Comparison of ENCODE assay signal across 8 cellular contexts in genomic region chr22:21646608-21647590, GRCh38. TPM values are rescaled to one million over a fixed set of nuclear protein-coding genes. Genes with fewer than 3 reads are reported as not detected.
DNase-seq lines count a peak whose midpoint lies in the region; ATAC-seq and TF ChIP-seq lines count a peak whose summit lies in the region.

No MANE protein-coding gene starts in this region.

- no peak overlapping the region for H3K4me3 Mint-ChIP-seq in activated B cell treated with CpG ODN at 0.5 μM for 24 hours

- peaks cover 28% of the 10 kb centered on the region for H3K4me1 Mint-ChIP-seq in activated B cell treated with CpG ODN at 0.5 μM for 24 hours

- peaks cover 24% of the 10 kb centered on the region for H3K36me3 Mint-ChIP-seq in activated B cell treated with CpG ODN at 0.5 μM for 24 hours (ENCODE audit: low read depth)

- H3K27ac ChIP-seq in caudate nucleus (ENCODE audit: low read depth, low read length) = no peak overlapping the region

- no peaks in the 10 kb centered on the region for H3K27me3 Mint-ChIP-seq in activated B cell treated with CpG ODN at 0.5 μM for 24 hours

- intact Hi-C loops in activated B cell treated with CpG ODN at 0.5 μM for 24 hours (cut with micrococcal nuclease) (no loop called here), left colon (cut with DNase I, micrococcal nuclease) (no loop called here)

- in situ Hi-C loops in ACHN (cut with HindIII; ENCODE audit: low pct_ligation_motif_present, low pct_unique_long_range_greater_than_20kb, low sequenced_read_pairs) = no loop called here

- DNase-seq in ACHN (peak; percentile 77), GM19238 (ENCODE audit: insufficient read length, low spot score) (peak; percentile 52), NCI-H2227 treated with DMSO at 0.1 percent for 48 hours (lab: John Stamatoyannopoulos, UW) (peak; percentile 79), activated B cell treated with CpG ODN at 0.5 μM for 24 hours (peak; percentile 45), caudate nucleus (lab: John Stamatoyannopoulos, UW) (peak in 50 of 61 donors; percentile 8 to 86 (median 37)), left colon (peak; percentile 63 to 84)
- DNase-seq in stimulated activated CD4-positive, alpha-beta T cell treated with anti-CD3 and anti-CD28 coated beads, Interleukin-4, amount 100 ng/mL, for 48 hours (ENCODE audit: low read depth in 2 of 2) = peak; percentile 61 to 67

- CTCF ChIA-PET in activated B cell treated with CpG ODN at 0.5 μM for 24 hours (lab: Charles Lee) = interaction anchor here (0.6 to 3.0 kb wide), 10 partner anchors 11 to 539 kb away, joined by 3 to 27 read pairs (median 3); partner anchors contain the start of gene YDJC

- no peaks in the 10 kb centered on the region for H3K9me3 Mint-ChIP-seq in activated B cell treated with CpG ODN at 0.5 μM for 24 hours

- H3K27ac Mint-ChIP-seq in activated B cell treated with CpG ODN at 0.5 μM for 24 hours = no peak overlapping the region

- ATAC-seq in activated B cell treated with CpG ODN at 0.5 μM for 24 hours (ENCODE audit: low read depth) (peak; percentile 28), left colon (peak; percentile 37), GM21528 (IDR thresholded peaks at IDR 0.05; ENCODE audit: low FRiP score, unreplicated experiment) (no peak)

- TF ChIP-seq CTCF in activated B cell treated with CpG ODN at 0.5 μM for 24 hours (IDR thresholded peaks at IDR 0.05) = peak; percentile 89

- POLR2A ChIA-PET in activated B cell treated with CpG ODN at 0.5 μM for 24 hours (lab: Charles Lee) = interaction anchor here (0.6 to 2.0 kb wide), 2 partner anchors 17 to 1285 kb away, joined by 8 to 9 read pairs; partner anchors contain the start of gene YDJC

RNA-seq across cellular contexts. Expression of gene SDF2L1, which starts 4.8 kb away (rescaled TPM):
- 40.0 and 43.3 TPM in 2 replicates for total RNA-seq in activated B cell treated with CpG ODN at 0.5 μM for 24 hours
- total RNA-seq in left colon = 10 to 100 TPM; 29.0 to 46.5 TPM

RNA-seq across cellular contexts. Expression of gene CCDC116, which starts 14.3 kb away (rescaled TPM):
- total RNA-seq in activated B cell treated with CpG ODN at 0.5 μM for 24 hours (1.0 and 1.2 TPM in 2 replicates), left colon (under 1 TPM; 0.49 to 0.53 TPM)

RNA-seq across cellular contexts. Expression of gene YDJC, which starts 17.1 kb away (rescaled TPM):
- total RNA-seq in activated B cell treated with CpG ODN at 0.5 μM for 24 hours = 46.1 and 51.4 TPM in 2 replicates
- total RNA-seq in left colon = 10 to 100 TPM; 18.9 to 23.2 TPM

RNA-seq across cellular contexts. Expression of gene PPIL2, which starts 18.9 kb away (rescaled TPM):
- 58.4 and 64.0 TPM in 2 replicates for total RNA-seq in activated B cell treated with CpG ODN at 0.5 μM for 24 hours
- 10 to 100 TPM; 48.0 to 60.5 TPM for total RNA-seq in left colon
